9 cellular contexts compared by ENCODE assay signal in genomic region chr17:21690811-21691210, GRCh38. TPM values are rescaled to one million over a fixed set of nuclear protein-coding genes. Genes with fewer than 3 reads are reported as not detected.
"Had no signal": no experiment of that assay in that cellular context is flagged by ENCODE, and none has a peak within 500 bp of the region (broad histone marks: within the 10 kb centered on the region; RNA-seq: fewer than 3 reads in every experiment).

No MANE protein-coding gene starts in this region.

RNA-seq across cellular contexts. Expression of gene KCNJ18, which starts 1.5 kb away (rescaled TPM):
- total RNA-seq: OCI-LY7, PC-9, Peyer's patch, Right ventricle myocardium superior, RPMI7951, SJCRH30, SJSA1, SK-MEL-5 had no signal
- polyA plus RNA-seq: SK-N-SH had no signal
